18 cellular contexts compared by ENCODE assay signal in the genomic region with DNA sequence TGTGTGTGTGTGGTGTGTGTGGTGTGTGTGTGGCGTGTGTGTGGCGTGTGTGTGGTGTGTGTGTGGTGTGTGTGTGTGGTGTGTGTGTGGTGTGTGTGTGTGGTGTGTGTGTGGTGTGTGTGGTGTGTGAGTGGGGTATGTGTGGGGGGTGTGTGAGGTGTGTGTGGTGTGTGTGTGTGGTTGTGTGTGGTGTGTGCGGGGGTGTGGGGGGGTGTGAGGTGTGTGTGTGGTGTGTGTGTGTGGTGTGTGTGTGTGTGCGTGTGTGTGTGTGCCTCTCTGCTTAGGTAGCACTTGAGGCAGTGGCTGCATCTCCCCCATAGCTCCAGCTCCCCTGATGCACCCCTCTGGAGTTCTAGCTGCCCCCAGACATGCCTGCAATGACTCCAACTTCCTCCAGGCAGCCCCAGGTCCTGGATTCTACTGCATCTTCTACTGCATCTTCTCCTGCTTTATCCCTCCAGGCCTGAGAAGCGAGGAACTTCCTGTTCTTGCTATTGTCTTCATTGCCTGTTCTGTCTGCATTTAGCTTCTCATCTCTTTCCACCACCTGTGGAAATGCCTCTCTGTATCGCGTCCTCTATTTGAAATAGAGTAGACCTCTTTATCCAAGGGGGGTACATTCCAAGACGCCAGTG. TPM values are rescaled to one million over a fixed set of nuclear protein-coding genes. Genes with fewer than 3 reads are reported as not detected.
DNase-seq lines count a peak whose midpoint lies in the region; ATAC-seq, FAIRE-seq and TF ChIP-seq lines count a peak whose summit lies in the region.
"Had no signal": no experiment of that assay in that cellular context is flagged by ENCODE, and none has a peak within 500 bp of the region (broad histone marks: within the 10 kb centered on the region; RNA-seq: fewer than 3 reads in every experiment).

No MANE protein-coding gene starts in this region.

- peak; percentile 22; the same call in 1 of the 2 replicates for ATAC-seq in IMR-90 (ENCODE audit: low read depth)
- ATAC-seq in K562 = peak; percentile 53
- ATAC-seq: activated CD4-positive, CD25-positive, alpha-beta regulatory T cell treated with anti-CD3 and anti-CD28 coated beads, Interleukin-2, amount 50 U/mL, for 24 hours had no signal

- in situ Hi-C loops in IMR-90 (cut with MboI; ENCODE audit: low sequenced_read_pairs) = no loop called here
- in situ Hi-C loops in K562 (cut with MboI) = no loop called here

- peak overlapping the region; percentile 98 for H4K91ac ChIP-seq in IMR-90 (ENCODE audit: insufficient read depth, low read depth, low read length)
- H4K91ac ChIP-seq in neuronal stem cell (ENCODE audit: low read depth, low read length, poor library complexity) = no peak overlapping the region

- no peak overlapping the region for H3K4me3 ChIP-seq in BLaER1 treated with 17β-estradiol and CSF1 and Interleukin-3, amounts not matched to agents 10 nM and 100 nM
- no peak overlapping the region for H3K4me3 ChIP-seq in IMR-90 (ENCODE audit: insufficient read depth, low read depth, low read length)
- H3K4me3 ChIP-seq in K562 = no peak overlapping the region
- H3K4me3 ChIP-seq in neuronal stem cell (ENCODE audit: low read length in 2 of 2) = peak overlapping the region in 1 of 2 donors; percentile 63
- H3K4me3 ChIP-seq: esophagus muscularis mucosa, heart right ventricle had no signal

- dilution Hi-C loops in IMR-90 (cut with HindIII; ENCODE audit: low sequenced_read_pairs, unreplicated experiment) = no loop called here

- H3K4me2 ChIP-seq in BLaER1 treated with 17β-estradiol and CSF1 and Interleukin-3, amounts not matched to agents 10 nM and 100 nM = peak overlapping the region in 6 of 11 experiments; percentile 20 to 65 (median 51); a peak in 9 of 22 replicates
- no peak overlapping the region for H3K4me2 ChIP-seq in IMR-90 (ENCODE audit: low read depth, low read length)
- no peak overlapping the region for H3K4me2 ChIP-seq in K562 (ENCODE audit: insufficient read depth, low read length)
- H3K4me2 ChIP-seq in neuronal stem cell (ENCODE audit: insufficient read depth, low read length, poor library complexity, severe bottlenecking) = no peak overlapping the region

- peak overlapping the region; percentile 98 for H2BK120ac ChIP-seq in IMR-90 (ENCODE audit: low read depth, low read length)
- H2BK120ac ChIP-seq in neuronal stem cell (ENCODE audit: low read depth, low read length) = no peak overlapping the region

- FAIRE-seq in K562 (lab: Jason Lieb, UNC) = no peak

- H2BK15ac ChIP-seq in IMR-90 (ENCODE audit: low read depth, low read length) = peak overlapping the region; percentile 97; the same call in 2 of the 3 replicates
- no peak overlapping the region for H2BK15ac ChIP-seq in neuronal stem cell (ENCODE audit: low read length)

- no peaks in the 10 kb centered on the region for H3K36me3 Mint-ChIP-seq in activated naive CD8-positive, alpha-beta T cell treated with anti-CD3 and anti-CD28 coated beads for 36 hours
- H3K36me3 Mint-ChIP-seq: memory B cell had no signal

- H2AK5ac ChIP-seq in IMR-90 (ENCODE audit: low read depth, low read length) (peak overlapping the region; percentile 100), neuronal stem cell (ENCODE audit: low read depth, low read length) (no peak overlapping the region)

- peak overlapping the region; percentile 77 for H2AFZ ChIP-seq in IMR-90 (replicated peaks; ENCODE audit: low read length, poor library complexity)
- no peak overlapping the region for H2AFZ ChIP-seq in K562 (ENCODE audit: low read depth, low read length)
- no peak overlapping the region for H2AFZ ChIP-seq in neuronal stem cell (ENCODE audit: low read length)

- TF ChIP-seq RAD21 in IMR-90 (IDR thresholded peaks at IDR 0.05; ENCODE audit: low read length) (0 out of 2 replicates have a peak, but pooled peaks have one; percentile 3), K562 (CRISPR knock-in tag; conservative IDR thresholded peaks at IDR 0.05 in 1 of 2, IDR thresholded peaks at IDR 0.05 in 1 of 2) (no peak)

- H4K8ac ChIP-seq in IMR-90 (ENCODE audit: low read depth in 2 of 2, low read length in 2 of 2) (peak overlapping the region; percentile 79 to 91), neuronal stem cell (ENCODE audit: low read depth, low read length) (peak overlapping the region; percentile 76)

- H4K20me1 ChIP-seq in BLaER1 treated with 17β-estradiol and CSF1 and Interleukin-3, amounts not matched to agents 10 nM and 100 nM = no peaks in the 10 kb centered on the region
- H4K20me1 ChIP-seq in IMR-90 (ENCODE audit: insufficient read depth, low read length) = no peaks in the 10 kb centered on the region
- no peaks in the 10 kb centered on the region for H4K20me1 ChIP-seq in K562 (replicated peaks; ENCODE audit: control insufficient read depth, insufficient read depth, low read length)

- H3K9me1 ChIP-seq in IMR-90 (ENCODE audit: insufficient read depth, low read length) = peaks cover 11% of the 10 kb centered on the region
- no peaks in the 10 kb centered on the region for H3K9me1 ChIP-seq in K562 (ENCODE audit: control insufficient read depth, insufficient read depth, low read length)

- H3K9me3 Mint-ChIP-seq in activated naive CD8-positive, alpha-beta T cell treated with anti-CD3 and anti-CD28 coated beads for 36 hours = no peaks in the 10 kb centered on the region
- H3K9me3 Mint-ChIP-seq: memory B cell had no signal

- peak overlapping the region; percentile 95 for H2BK5ac ChIP-seq in IMR-90 (ENCODE audit: low read depth, low read length, poor library complexity, severe bottlenecking)
- no peak overlapping the region for H2BK5ac ChIP-seq in neuronal stem cell (ENCODE audit: low read length)

- H3K18ac ChIP-seq in IMR-90 (ENCODE audit: low read depth, low read length) = peak overlapping the region; percentile 38
- no peak overlapping the region for H3K18ac ChIP-seq in neuronal stem cell (ENCODE audit: low read length)

- TF ChIP-seq CTCF in IMR-90 (conservative IDR thresholded peaks at IDR 0.05; ENCODE audit: low read depth, low read length) = 0 out of 2 replicates have a peak, but pooled peaks have one; percentile 2
- no peak for TF ChIP-seq CTCF in K562 (IDR thresholded peaks at IDR 0.05 in 2 of 3, conservative IDR thresholded peaks at IDR 0.05 in 1 of 3; ENCODE audit: insufficient read depth in 2 of 3, low read depth in 1 of 3, low read length in 3 of 3)

- peak overlapping the region in 1 of 11 experiments; percentile 67; a peak in 1 of 22 replicates for H3K27ac ChIP-seq in BLaER1 treated with 17β-estradiol and CSF1 and Interleukin-3, amounts not matched to agents 10 nM and 100 nM
- peak overlapping the region; percentile 65 for H3K27ac ChIP-seq in IMR-90 (ENCODE audit: insufficient read depth, low read length)
- H3K27ac ChIP-seq in K562 (ENCODE audit: extremely low read depth, low read depth, low read length) = peak overlapping the region; percentile 65; the same call in 1 of the 3 replicates
- H3K27ac ChIP-seq in neuronal stem cell (replicated peaks; ENCODE audit: low read length) = no peak overlapping the region
- H3K27ac ChIP-seq: esophagus muscularis mucosa, heart right ventricle had no signal

- H3K36me3 ChIP-seq in BLaER1 treated with 17β-estradiol and CSF1 and Interleukin-3, amounts not matched to agents 10 nM and 100 nM = no peaks in the 10 kb centered on the region
- H3K36me3 ChIP-seq in IMR-90 (ENCODE audit: control insufficient read depth, insufficient read depth, low read length) (no peaks in the 10 kb centered on the region), K562 (ENCODE audit: control insufficient read depth, insufficient read depth, low read length) (no peaks in the 10 kb centered on the region), neuronal stem cell (replicated peaks in 1 of 2; ENCODE audit: control insufficient read depth in 2 of 2, insufficient read depth in 2 of 2, low read length in 2 of 2) (no peaks in the 10 kb centered on the region)
- H3K36me3 ChIP-seq: esophagus muscularis mucosa, heart right ventricle had no signal

- DNase-seq in IMR-90 (peak; percentile 37), K562 (ENCODE audit: extremely low read depth in 1 of 4, low spot score in 3 of 4) (no peak), neuronal stem cell (ENCODE audit: low spot score) (no peak), SW 1271 (lab: John Stamatoyannopoulos, UW) (no peak), T-helper 9 cell (no peak)
- DNase-seq in stimulated activated CD4-positive, alpha-beta T cell treated with anti-CD3 and anti-CD28 coated beads, Interleukin-12 subunit alpha, Interleukin-12 subunit beta, amount 100 ng/mL, for 4 hours = no peak
- no peak for DNase-seq in activated naive CD8-positive, alpha-beta T cell treated with anti-CD3 and anti-CD28 coated beads for 36 hours
- DNase-seq: activated effector memory CD4-positive, alpha-beta T cell treated with Interleukin-2 at 50 U/mL for 16 hours; DMS 273 treated with DMSO at 0.1 percent for 48 hours; heart right ventricle; NCI-H2081 treated with DMSO at 0.1 percent for 48 hours; nephron progenitor cell had no signal

- H3K4me3 Mint-ChIP-seq in activated naive CD8-positive, alpha-beta T cell treated with anti-CD3 and anti-CD28 coated beads for 36 hours = no peak overlapping the region
- H3K4me3 Mint-ChIP-seq: memory B cell; nephron progenitor cell; T-helper 1 cell treated with Interleukin-12 subunit alpha and Interleukin-12 subunit beta and Interleukin-4 antibody, amounts not matched to agents 30 μg/mL and 1 μg/mL, for 36 hours had no signal

- H3K27ac Mint-ChIP-seq in activated naive CD8-positive, alpha-beta T cell treated with anti-CD3 and anti-CD28 coated beads for 36 hours = no peak overlapping the region
- H3K27ac Mint-ChIP-seq: memory B cell; nephron progenitor cell; T-helper 1 cell treated with Interleukin-12 subunit alpha and Interleukin-12 subunit beta and Interleukin-4 antibody, amounts not matched to agents 30 μg/mL and 1 μg/mL, for 36 hours had no signal

- H3K4me1 ChIP-seq in BLaER1 treated with 17β-estradiol and CSF1 and Interleukin-3, amounts not matched to agents 10 nM and 100 nM = peaks cover 18 to 42% (median 26%) of the 10 kb centered on the region in 10 experiments
- H3K4me1 ChIP-seq in IMR-90 (ENCODE audit: control insufficient read depth, insufficient read depth, low read length) = peaks cover 10% of the 10 kb centered on the region
- peaks cover 0 to 10% of the 10 kb centered on the region in 2 experiments; a peak in 3 of 5 replicates for H3K4me1 ChIP-seq in K562 (replicated peaks in 1 of 2; ENCODE audit: control insufficient read depth in 2 of 2, insufficient read depth in 2 of 2, low read length in 2 of 2)
- H3K4me1 ChIP-seq in neuronal stem cell (ENCODE audit: control insufficient read depth in 2 of 2, insufficient read depth in 1 of 2, low read depth in 1 of 2, low read length in 2 of 2) = no peaks in the 10 kb centered on the region

- peak overlapping the region; percentile 96 for H2BK20ac ChIP-seq in IMR-90 (ENCODE audit: low read depth, low read length)

- POLR2A ChIA-PET in IMR-90 (lab: Charles Lee; ENCODE audit: unreplicated experiment) = interaction anchor here (1.1 kb wide), 1 partner anchor 51 kb away, joined by 4 read pairs; a partner anchor contains a TSS
- POLR2A ChIA-PET in K562 (lab: Yijun Ruan, JAX) = interaction anchor here (1.0 kb wide), 1 partner anchor 13 kb away, joined by 6 read pairs; no protein-coding TSS in a partner anchor

- peaks cover 11 to 15% of the 10 kb centered on the region in 2 experiments; a peak in 3 of 4 replicates for H3K79me1 ChIP-seq in IMR-90 (ENCODE audit: low read depth in 1 of 2, low read length in 2 of 2)
- no peaks in the 10 kb centered on the region for H3K79me1 ChIP-seq in neuronal stem cell (ENCODE audit: low read depth, low read length)

- H3K79me2 ChIP-seq in K562 (ENCODE audit: control insufficient read depth, insufficient read depth, low read length) = no peaks in the 10 kb centered on the region

- peaks cover 0 to 17% (median 6%) of the 10 kb centered on the region in 11 experiments; a peak in 10 of 22 replicates for H3K9me3 ChIP-seq in BLaER1 treated with 17β-estradiol and CSF1 and Interleukin-3, amounts not matched to agents 10 nM and 100 nM (replicated peaks in 1 of 11)
- H3K9me3 ChIP-seq in IMR-90 (ENCODE audit: control insufficient read depth, insufficient read depth, low read length) (no peaks in the 10 kb centered on the region), K562 (replicated peaks; ENCODE audit: control insufficient read depth, insufficient read depth, low read depth, low read length) (no peaks in the 10 kb centered on the region), neuronal stem cell (replicated peaks in 1 of 2; ENCODE audit: control insufficient read depth in 2 of 2, insufficient read depth in 1 of 2, low read depth in 1 of 2, low read length in 2 of 2) (no peaks in the 10 kb centered on the region)
- H3K9me3 ChIP-seq: esophagus muscularis mucosa, heart right ventricle had no signal

- H3K4ac ChIP-seq in IMR-90 (ENCODE audit: low read depth, low read length) (peak overlapping the region; percentile 98), neuronal stem cell (ENCODE audit: low read length) (no peak overlapping the region)

- peak overlapping the region; percentile 84 for H2AK9ac ChIP-seq in IMR-90 (replicated peaks; ENCODE audit: low read depth, low read length, poor library complexity)

- peak overlapping the region; percentile 39; the same call in 1 of the 2 replicates for H3K56ac ChIP-seq in IMR-90 (ENCODE audit: extremely low read depth, insufficient read depth, low read length)

- intact Hi-C loops in IMR-90 (cut with micrococcal nuclease) (no loop called here), K562 (cut with micrococcal nuclease) (no loop called here)

- H3K4me1 Mint-ChIP-seq in activated naive CD8-positive, alpha-beta T cell treated with anti-CD3 and anti-CD28 coated beads for 36 hours = peaks cover 1% of the 10 kb centered on the region
- H3K4me1 Mint-ChIP-seq: memory B cell had no signal

- no peaks in the 10 kb centered on the region for H3K27me3 Mint-ChIP-seq in activated naive CD8-positive, alpha-beta T cell treated with anti-CD3 and anti-CD28 coated beads for 36 hours

- TF ChIP-seq POLR2A in IMR-90 (IDR thresholded peaks at IDR 0.05; ENCODE audit: low read depth, low read length) (peak; percentile 14; the same call in 1 of the 2 replicates), K562 (conservative IDR thresholded peaks at IDR 0.05) (no peak)

- H3K27me3 ChIP-seq in BLaER1 treated with 17β-estradiol and CSF1 and Interleukin-3, amounts not matched to agents 10 nM and 100 nM = no peaks in the 10 kb centered on the region
- H3K27me3 ChIP-seq in IMR-90 (ENCODE audit: control insufficient read depth, insufficient read depth, low read length) = no peaks in the 10 kb centered on the region
- no peaks in the 10 kb centered on the region for H3K27me3 ChIP-seq in K562 (ENCODE audit: control insufficient read depth in 2 of 2, insufficient read depth in 2 of 2, low read length in 2 of 2)
- H3K27me3 ChIP-seq in neuronal stem cell (ENCODE audit: control insufficient read depth in 3 of 3, insufficient read depth in 3 of 3, low read depth in 1 of 3, low read length in 3 of 3) = no peaks in the 10 kb centered on the region
- H3K27me3 ChIP-seq: esophagus muscularis mucosa, heart right ventricle had no signal

- H4K5ac ChIP-seq in IMR-90 (ENCODE audit: low read depth, low read length) = peak overlapping the region; percentile 77

- CTCF ChIA-PET in IMR-90 (lab: Yijun Ruan, JAX) (interaction anchor here (1.4 kb wide), 1 partner anchor 51 kb away, joined by 3 read pairs; a partner anchor contains a TSS), K562 (lab: Yijun Ruan, JAX; ENCODE audit: low intra/inter-chr PET ratio) (no interaction called here)

- H2BK12ac ChIP-seq in neuronal stem cell (ENCODE audit: low read length) = no peak overlapping the region

- H3K23ac ChIP-seq in IMR-90 (ENCODE audit: low read depth, low read length) (peak overlapping the region; percentile 88), neuronal stem cell (ENCODE audit: low read depth, low read length, poor library complexity) (peak overlapping the region; percentile 47)

- TF ChIP-seq EP300 in K562 (IDR thresholded peaks at IDR 0.05; ENCODE audit: low read length) = no peak

- H3K14ac ChIP-seq in IMR-90 (replicated peaks; ENCODE audit: low read depth, low read length) (peak overlapping the region; percentile 81), neuronal stem cell (ENCODE audit: low read length) (peak overlapping the region; percentile 76)

- WGBS in IMR-90 (ENCODE audit: extremely low coverage in 2 of 2, insufficient read length in 1 of 2), 2 experiments = no CpG with 5 or more reads among the region's 8 CpGs
- WGBS in K562 (ENCODE audit: insufficient coverage, low coverage, missing lambda C conversion rate) = 44% methylated on average over 4 of the region's 8 CpGs
- 100% methylated on average over 1 of the region's 8 CpGs; no CpG with 5 or more reads in 1 of the 2 donors for WGBS in neuronal stem cell (ENCODE audit: extremely low coverage in 2 of 2, insufficient read length in 2 of 2, insufficient replicate concordance in 1 of 2), 2 donors

- no TSS peak for BruUV-seq in IMR-90 (replicated peaks; lab: Mats Ljungman, UMichigan)
- BruUV-seq in K562 (replicated peaks; lab: Mats Ljungman, UMichigan) = no TSS peak

- no peak overlapping the region for H3K9ac ChIP-seq in BLaER1 treated with 17β-estradiol and CSF1 and Interleukin-3, amounts not matched to agents 10 nM and 100 nM
- H3K9ac ChIP-seq in IMR-90 (ENCODE audit: low read depth, low read length) (no peak overlapping the region), K562 (ENCODE audit: insufficient read depth in 1 of 2, low read depth in 2 of 2, low read length in 2 of 2) (no peak overlapping the region), neuronal stem cell (ENCODE audit: low read depth, low read length, poor library complexity) (peak overlapping the region; percentile 55)

RNA-seq across cellular contexts. Expression of a gene that starts 22.2 kb away (rescaled TPM):
- total RNA-seq in IMR-90 (2012; rRNA removed) (13.8 and 13.9 TPM in 2 replicates), K562 (2014; rRNA removed) (not detected in 2 replicates), K562 (2014; rRNA removed; fragmentation: Illumina TruSeq; extraction: Trizol) (not detected in 2 replicates), K562 (2015; rRNA removed; fragmentation: Illumina TruSeq; extraction: Trizol) (not detected in 2 replicates), K562 (2021) (0.22 and 0.65 TPM in 2 replicates)
- polyA plus RNA-seq in IMR-90 (2012; rRNA removed) (21.6 and 23.7 TPM in 2 replicates), K562 (2011; rRNA removed) (not detected in 2 replicates), K562 (2014; fragmentation: Illumina TruSeq; extraction: Trizol) (not detected in 2 replicates), K562 (2014; fragmentation: Nextera tagmentation; extraction: Ambion mirVana) (not detected), K562 (2014; rRNA removed) (not detected in 2 replicates)
- polyA plus RNA-seq in IMR-90 (2012; cell fraction: cytosol; rRNA removed) = 12.9 and 20.1 TPM in 2 replicates
- 50.9 and 66.0 TPM in 2 replicates for polyA plus RNA-seq in IMR-90 (2012; cell fraction: nucleus; rRNA removed; ENCODE audit: low replicate concordance)
- total RNA-seq in K562 (2011; cell fraction: chromatin; rRNA removed; ENCODE audit: low replicate concordance) = not detected in 2 replicates
- not detected in 2 replicates for total RNA-seq in K562 (2011; cell fraction: nucleolus; rRNA removed)
- total RNA-seq in K562 (2011; cell fraction: nucleoplasm; rRNA removed) = not detected in 2 replicates
- polyA plus RNA-seq in K562 (2011; cell fraction: cytosol; rRNA removed) = not detected in 2 replicates
- 0.24 TPM in 1 of 2 replicates, not detected in the other for polyA plus RNA-seq in K562 (2011; cell fraction: nucleus; rRNA removed)
- 0.12 and 0.25 TPM in 2 replicates for polyA plus RNA-seq in K562 (2012)
- not detected in 2 replicates for polyA minus RNA-seq in K562 (2011; rRNA and poly(A)+ RNA removed)
- not detected in 2 replicates for polyA minus RNA-seq in K562 (2011; cell fraction: cytosol; rRNA and poly(A)+ RNA removed)
- not detected in 2 replicates for polyA minus RNA-seq in K562 (2011; cell fraction: nucleus; rRNA and poly(A)+ RNA removed)
- polyA plus RNA-seq in neuronal stem cell (2013, experiment 1 of 2) = 0.03 TPM
- 0.08 TPM for polyA plus RNA-seq in neuronal stem cell (2013, experiment 2 of 2)
- not detected for total RNA-seq in activated naive CD8-positive, alpha-beta T cell treated with anti-CD3 and anti-CD28 coated beads for 36 hours
- total RNA-seq: dermis microvascular lymphatic vessel endothelial cell had no signal

RNA-seq across cellular contexts. Expression of a gene that starts 50.9 kb away (rescaled TPM):
- total RNA-seq in IMR-90 (2012; rRNA removed) (1,501 and 1,855 TPM in 2 replicates), K562 (2014; rRNA removed) (1.5 and 2.1 TPM in 2 replicates), K562 (2014; rRNA removed; fragmentation: Illumina TruSeq; extraction: Trizol) (1.6 TPM in 2 replicates), K562 (2015; rRNA removed; fragmentation: Illumina TruSeq; extraction: Trizol) (2.0 and 2.5 TPM in 2 replicates), K562 (2021) (4.1 and 4.3 TPM in 2 replicates)
- polyA plus RNA-seq in IMR-90 (2012; rRNA removed) (798 and 964 TPM in 2 replicates), K562 (2011; rRNA removed) (0.07 and 0.11 TPM in 2 replicates), K562 (2014; fragmentation: Illumina TruSeq; extraction: Trizol) (2.7 and 2.9 TPM in 2 replicates), K562 (2014; fragmentation: Nextera tagmentation; extraction: Ambion mirVana) (under 1 TPM; 0.39 to 0.48 TPM), K562 (2014; rRNA removed) (1.1 and 2.7 TPM in 2 replicates)
- polyA plus RNA-seq in IMR-90 (2012; cell fraction: cytosol; rRNA removed) = 520 and 674 TPM in 2 replicates
- 700 and 999 TPM in 2 replicates for polyA plus RNA-seq in IMR-90 (2012; cell fraction: nucleus; rRNA removed; ENCODE audit: low replicate concordance)
- 2.5 and 3.2 TPM in 2 replicates for total RNA-seq in K562 (2011; cell fraction: chromatin; rRNA removed; ENCODE audit: low replicate concordance)
- total RNA-seq in K562 (2011; cell fraction: nucleolus; rRNA removed) = 1.7 TPM in 2 replicates
- 2.5 and 3.6 TPM in 2 replicates for total RNA-seq in K562 (2011; cell fraction: nucleoplasm; rRNA removed)
- polyA plus RNA-seq in K562 (2011; cell fraction: cytosol; rRNA removed) = 0.07 and 0.12 TPM in 2 replicates
- 0.37 and 0.55 TPM in 2 replicates for polyA plus RNA-seq in K562 (2011; cell fraction: nucleus; rRNA removed)
- 3.4 and 61.3 TPM in 2 replicates for polyA plus RNA-seq in K562 (2012)
- polyA minus RNA-seq in K562 (2011; rRNA and poly(A)+ RNA removed) = 0.18 and 0.60 TPM in 2 replicates
- polyA minus RNA-seq in K562 (2011; cell fraction: cytosol; rRNA and poly(A)+ RNA removed) = 0.91 and 1.4 TPM in 2 replicates
- 0.13 and 0.56 TPM in 2 replicates for polyA minus RNA-seq in K562 (2011; cell fraction: nucleus; rRNA and poly(A)+ RNA removed)
- polyA plus RNA-seq in neuronal stem cell (2013, experiment 1 of 2) = 0.07 TPM
- polyA plus RNA-seq in neuronal stem cell (2013, experiment 2 of 2) = 0.08 TPM
- total RNA-seq in activated naive CD8-positive, alpha-beta T cell treated with anti-CD3 and anti-CD28 coated beads for 36 hours = 1 to 10 TPM in 1 of 2 experiments, under 1 TPM in 1; 0.76 to 1.3 TPM

Comparison
In these comparisons a context has a peak if more than half of its experiments do, and no peak if none do; other contexts are left out.
1. H3K4me2 ChIP-seq: peak in BLaER1 treated with 17β-estradiol and CSF1 and Interleukin-3, amounts not matched to agents 10 nM and 100 nM (6 of 11); none in IMR-90 (single experiment), K562 (single experiment) and neuronal stem cell (single experiment).
2. RNA of a gene that starts 50.9 kb away (total RNA-seq): 1,501 to 1,855 TPM in IMR-90; 1.5 to 4.3 TPM in K562 and 0.76 to 1.3 TPM in activated naive CD8-positive, alpha-beta T cell treated with anti-CD3 and anti-CD28 coated beads for 36 hours; every median in the first group is over 100 times any median in the second.